Comparison of ENCODE assay signal across 8 cellular contexts in the genomic region with DNA sequence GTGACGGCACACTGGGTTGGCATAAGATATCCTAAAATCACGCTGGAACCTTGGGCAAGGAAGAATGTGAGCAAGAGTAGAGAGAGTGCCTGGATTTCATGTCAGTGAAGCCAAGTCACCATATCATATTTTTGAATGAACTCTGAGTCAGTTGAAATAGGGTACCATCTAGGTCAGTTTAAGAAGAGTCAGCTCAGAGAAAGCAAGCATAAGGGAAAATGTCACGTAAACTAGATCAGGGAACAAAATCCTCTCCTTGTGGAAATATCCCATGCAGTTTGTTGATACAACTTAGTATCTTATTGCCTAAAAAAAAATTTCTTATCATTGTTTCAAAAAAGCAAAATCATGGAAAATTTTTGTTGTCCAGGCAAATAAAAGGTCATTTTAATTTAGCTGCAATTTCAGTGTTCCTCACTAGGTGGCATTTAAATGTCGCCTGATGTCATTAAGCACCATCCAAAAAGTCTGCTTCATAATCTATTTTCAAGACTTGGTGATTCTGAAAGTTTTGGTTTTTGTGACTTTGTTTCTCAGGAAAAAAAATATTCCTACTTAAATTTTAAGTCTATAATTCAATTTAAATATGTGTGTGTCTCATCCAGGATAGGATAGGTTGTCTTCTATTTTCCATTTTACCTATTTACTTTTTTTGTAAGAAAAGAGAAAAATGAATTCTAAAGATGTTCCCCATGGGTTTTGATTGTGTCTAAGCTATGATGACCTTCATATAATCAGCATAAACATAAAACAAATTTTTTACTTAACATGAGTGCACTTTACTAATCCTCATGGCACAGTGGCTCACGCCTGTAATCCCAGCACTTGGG. TPM values are rescaled to one million over a fixed set of nuclear protein-coding genes. Genes with fewer than 3 reads are reported as not detected.
DNase-seq lines count a peak whose midpoint lies in the region; ATAC-seq and TF ChIP-seq lines count a peak whose summit lies in the region.

No MANE protein-coding gene starts in this region.

- H3K4me1 ChIP-seq in testis, result no peaks in the 10 kb centered on the region

- no peaks in the 10 kb centered on the region for H3K9me3 ChIP-seq in testis

- ATAC-seq in left ventricle myocardium superior (peak; percentile 32), GM21526 (IDR thresholded peaks at IDR 0.05; ENCODE audit: low FRiP score, unreplicated experiment) (no peak)

- peak overlapping the region in 1 of 2 donors; percentile 66 for H3K27ac ChIP-seq in testis

- no peak overlapping the region for H3K4me3 ChIP-seq in testis

- TF ChIP-seq CTCF in AG09319 (IDR thresholded peaks at IDR 0.05; ENCODE audit: low read depth, low read length) (peak; percentile 36), GM13976 (IDR thresholded peaks at IDR 0.05; ENCODE audit: borderline replicate concordance, control extremely low read depth, extremely low read depth, insufficient read depth, missing control alignments) (peak; percentile 60), testis (IDR thresholded peaks at IDR 0.05) (peak; percentile 58 to 74 (median 71))

- no peak for TF ChIP-seq POLR2A in testis (IDR thresholded peaks at IDR 0.05)

- peaks cover 9% of the 10 kb centered on the region for H3K4me1 Mint-ChIP-seq in activated naive CD8-positive, alpha-beta T cell treated with anti-CD3 and anti-CD28 coated beads for 36 hours

- peaks cover 15% of the 10 kb centered on the region for H3K9me3 Mint-ChIP-seq in activated naive CD8-positive, alpha-beta T cell treated with anti-CD3 and anti-CD28 coated beads for 36 hours

- in situ Hi-C loops in GM13976 (cut with MboI; ENCODE audit: low sequenced_read_pairs, unreplicated experiment), result no loop called here

- H3K27me3 Mint-ChIP-seq in activated naive CD8-positive, alpha-beta T cell treated with anti-CD3 and anti-CD28 coated beads for 36 hours, result no peaks in the 10 kb centered on the region

- no peaks in the 10 kb centered on the region for H3K27me3 ChIP-seq in testis

- H3K27ac Mint-ChIP-seq in activated naive CD8-positive, alpha-beta T cell treated with anti-CD3 and anti-CD28 coated beads for 36 hours, result peak overlapping the region; percentile 67

- no peaks in the 10 kb centered on the region for H3K36me3 ChIP-seq in testis (ENCODE audit: low read depth, missing control alignments)

- intact Hi-C loops in left ventricle myocardium superior (cut with micrococcal nuclease), result loop anchor here (5.0 kb wide), 1 partner anchor 145 kb away; no protein-coding TSS in a partner anchor
- intact Hi-C loops in testis (cut with DNase I; ENCODE audit: low total_unique reads), result no loop called here

- WGBS in testis, 2 donors, result 65 to 70% methylated on average over 5 of the region's 5 CpGs

- H3K36me3 Mint-ChIP-seq in activated naive CD8-positive, alpha-beta T cell treated with anti-CD3 and anti-CD28 coated beads for 36 hours, result peaks cover 11% of the 10 kb centered on the region

- no peak overlapping the region for H3K4me3 Mint-ChIP-seq in activated naive CD8-positive, alpha-beta T cell treated with anti-CD3 and anti-CD28 coated beads for 36 hours

- DNase-seq in AG09319 (ENCODE audit: extremely low read depth, low read depth), result peak; percentile 14
- DNase-seq in GM13976 (ENCODE audit: low spot score), result peak; percentile 39
- peak; percentile 30 for DNase-seq in NCI-H146 (lab: John Stamatoyannopoulos, UW)
- DNase-seq in activated naive CD8-positive, alpha-beta T cell treated with anti-CD3 and anti-CD28 coated beads for 36 hours, result no peak
- no peak for DNase-seq in left ventricle myocardium superior
- no peak for DNase-seq in testis
- DNase-seq in activated CD8-positive, alpha-beta memory T cell treated with anti-CD3 and anti-CD28 coated beads, Interleukin-2, amount 50 U/mL, for 4 hours, result no peak

RNA-seq across cellular contexts. Expression of a gene that starts 19.6 kb away (rescaled TPM):
- 10 to 100 TPM in 1 of 2 experiments, 1 to 10 TPM in 1; 9.2 to 10.0 TPM for total RNA-seq in activated naive CD8-positive, alpha-beta T cell treated with anti-CD3 and anti-CD28 coated beads for 36 hours
- 4.8 TPM for total RNA-seq in left ventricle myocardium superior
- total RNA-seq in testis, result 1 to 10 TPM; 4.4 to 5.5 TPM
- polyA plus RNA-seq in testis (ENCODE audit: insufficient read depth, low read depth, low replicate concordance), result 2.3 TPM

RNA-seq across cellular contexts. Expression of a gene that starts 20.1 kb away (rescaled TPM):
- 10 to 100 TPM; 29.7 to 31.4 TPM for total RNA-seq in activated naive CD8-positive, alpha-beta T cell treated with anti-CD3 and anti-CD28 coated beads for 36 hours
- total RNA-seq in left ventricle myocardium superior (15.6 TPM), testis (10 to 100 TPM; 12.6 to 12.9 TPM)
- polyA plus RNA-seq in testis (ENCODE audit: insufficient read depth, low read depth, low replicate concordance), result 8.9 TPM

RNA-seq across cellular contexts. Expression of a gene that starts 31.4 kb away (rescaled TPM):
- 10 to 100 TPM; 11.8 to 13.2 TPM for total RNA-seq in activated naive CD8-positive, alpha-beta T cell treated with anti-CD3 and anti-CD28 coated beads for 36 hours
- 3.9 TPM for total RNA-seq in left ventricle myocardium superior
- 10 to 100 TPM; 15.4 to 16.1 TPM for total RNA-seq in testis
- polyA plus RNA-seq in testis (ENCODE audit: insufficient read depth, low read depth, low replicate concordance), result 11.1 TPM

Comparison
In these comparisons a context has a peak if more than half of its experiments do, and no peak if none do; other contexts are left out.
1. DNase-seq: peak in AG09319 (single experiment), GM13976 (single experiment) and NCI-H146 (single experiment); none in activated naive CD8-positive, alpha-beta T cell treated with anti-CD3 and anti-CD28 coated beads for 36 hours (single experiment), left ventricle myocardium superior (single experiment), testis (single experiment) and activated CD8-positive, alpha-beta memory T cell treated with anti-CD3 and anti-CD28 coated beads, Interleukin-2, amount 50 U/mL, for 4 hours (single experiment).
2. Peak in every context shown above with its lines, with median percentiles within 50 percentile points of each other: CTCF ChIP-seq.